ENCODE assay signal across 2 cellular contexts in the genomic region with DNA sequence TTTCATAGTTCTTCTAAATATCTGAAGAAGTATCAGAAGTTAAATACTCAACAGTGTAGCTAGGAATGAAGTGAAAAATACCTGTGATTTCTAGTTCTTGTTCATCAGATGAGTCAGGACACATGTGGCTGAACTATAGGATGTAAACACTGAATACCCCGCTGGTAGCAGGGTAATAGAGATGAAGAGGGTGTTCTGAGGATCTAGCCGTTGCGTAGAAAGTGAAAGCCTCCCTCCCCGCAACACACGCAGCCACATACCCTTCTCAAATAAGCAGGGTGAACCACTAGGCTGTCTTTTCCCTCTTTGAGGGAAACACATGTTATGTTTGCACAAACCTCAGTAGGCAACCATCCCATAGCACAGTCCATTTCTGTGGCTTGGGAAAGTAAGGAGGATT.
TF ChIP-seq lines count a peak whose summit lies in the region.

No MANE protein-coding gene starts in this region.

TF ChIP-seq in HepG2, 621 proteins besides CTCF, POLR2A, EP300 and RAD21:
- TF ChIP-seq NPAS2 (CRISPR knock-in tag; IDR thresholded peaks at IDR 0.05; ENCODE audit: borderline replicate concordance) (no peak), ZBTB7A (CRISPR knock-in tag; IDR thresholded peaks at IDR 0.05) (no peak), HDAC6 (IDR thresholded peaks at IDR 0.05; ENCODE audit: low read depth, low read length) (no peak), ZNF660 (CRISPR knock-in tag; IDR thresholded peaks at IDR 0.05; ENCODE audit: borderline replicate concordance, low read depth) (no peak), RBAK (CRISPR knock-in tag; IDR thresholded peaks at IDR 0.05) (no peak), SAP130 (CRISPR knock-in tag; IDR thresholded peaks at IDR 0.05; ENCODE audit: low read depth) (peak; percentile 11; the same call in 1 of the 2 replicates), YEATS4 (CRISPR knock-in tag; IDR thresholded peaks at IDR 0.05; ENCODE audit: borderline replicate concordance) (no peak), ELF4 (CRISPR knock-in tag; IDR thresholded peaks at IDR 0.05; ENCODE audit: borderline replicate concordance) (0 out of 2 replicates have a peak, but pooled peaks have one; percentile 28), ZSCAN31 (CRISPR knock-in tag; IDR thresholded peaks at IDR 0.05; ENCODE audit: low read depth) (0 out of 2 replicates have a peak, but pooled peaks have one; percentile 46), MTA1 (CRISPR knock-in tag; IDR thresholded peaks at IDR 0.05; ENCODE audit: borderline replicate concordance) (no peak), SMAD3 (CRISPR knock-in tag; IDR thresholded peaks at IDR 0.05) (no peak), ZNF773 (CRISPR knock-in tag; IDR thresholded peaks at IDR 0.05; ENCODE audit: borderline replicate concordance) (no peak), ZNF747 (CRISPR knock-in tag; IDR thresholded peaks at IDR 0.05; ENCODE audit: borderline replicate concordance) (no peak), PLRG1 (conservative IDR thresholded peaks at IDR 0.05) (no peak), HHEX (CRISPR knock-in tag; IDR thresholded peaks at IDR 0.05) (no peak), HOXA9 (CRISPR knock-in tag; IDR thresholded peaks at IDR 0.05; ENCODE audit: borderline replicate concordance) (no peak), SPEN (CRISPR knock-in tag; IDR thresholded peaks at IDR 0.05; ENCODE audit: low read depth) (no peak), ZNF3 (CRISPR knock-in tag; IDR thresholded peaks at IDR 0.05) (no peak)
- TF ChIP-seq, protein P1, sequence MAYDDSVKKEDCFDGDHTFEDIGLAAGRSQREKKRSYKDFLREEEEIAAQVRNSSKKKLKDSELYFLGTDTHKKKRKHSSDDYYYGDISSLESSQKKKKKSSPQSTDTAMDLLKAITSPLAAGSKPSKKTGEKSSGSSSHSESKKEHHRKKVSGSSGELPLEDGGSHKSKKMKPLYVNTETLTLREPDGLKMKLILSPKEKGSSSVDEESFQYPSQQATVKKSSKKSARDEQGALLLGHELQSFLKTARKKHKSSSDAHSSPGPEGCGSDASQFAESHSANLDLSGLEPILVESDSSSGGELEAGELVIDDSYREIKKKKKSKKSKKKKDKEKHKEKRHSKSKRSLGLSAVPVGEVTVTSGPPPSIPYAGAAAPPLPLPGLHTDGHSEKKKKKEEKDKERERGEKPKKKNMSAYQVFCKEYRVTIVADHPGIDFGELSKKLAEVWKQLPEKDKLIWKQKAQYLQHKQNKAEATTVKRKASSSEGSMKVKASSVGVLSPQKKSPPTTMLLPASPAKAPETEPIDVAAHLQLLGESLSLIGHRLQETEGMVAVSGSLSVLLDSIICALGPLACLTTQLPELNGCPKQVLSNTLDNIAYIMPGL (CRISPR knock-in tag; IDR thresholded peaks at IDR 0.05; ENCODE audit: borderline replicate concordance in 1 of 2, low read depth in 1 of 2), result peak; percentile 8 to 66; a peak in 1 of 4 replicates
- TF ChIP-seq, protein P2, sequence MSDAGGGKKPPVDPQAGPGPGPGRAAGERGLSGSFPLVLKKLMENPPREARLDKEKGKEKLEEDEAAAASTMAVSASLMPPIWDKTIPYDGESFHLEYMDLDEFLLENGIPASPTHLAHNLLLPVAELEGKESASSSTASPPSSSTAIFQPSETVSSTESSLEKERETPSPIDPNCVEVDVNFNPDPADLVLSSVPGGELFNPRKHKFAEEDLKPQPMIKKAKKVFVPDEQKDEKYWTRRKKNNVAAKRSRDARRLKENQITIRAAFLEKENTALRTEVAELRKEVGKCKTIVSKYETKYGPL (CRISPR knock-in tag; IDR thresholded peaks at IDR 0.05), result no peak
- TF ChIP-seq, protein P3, sequence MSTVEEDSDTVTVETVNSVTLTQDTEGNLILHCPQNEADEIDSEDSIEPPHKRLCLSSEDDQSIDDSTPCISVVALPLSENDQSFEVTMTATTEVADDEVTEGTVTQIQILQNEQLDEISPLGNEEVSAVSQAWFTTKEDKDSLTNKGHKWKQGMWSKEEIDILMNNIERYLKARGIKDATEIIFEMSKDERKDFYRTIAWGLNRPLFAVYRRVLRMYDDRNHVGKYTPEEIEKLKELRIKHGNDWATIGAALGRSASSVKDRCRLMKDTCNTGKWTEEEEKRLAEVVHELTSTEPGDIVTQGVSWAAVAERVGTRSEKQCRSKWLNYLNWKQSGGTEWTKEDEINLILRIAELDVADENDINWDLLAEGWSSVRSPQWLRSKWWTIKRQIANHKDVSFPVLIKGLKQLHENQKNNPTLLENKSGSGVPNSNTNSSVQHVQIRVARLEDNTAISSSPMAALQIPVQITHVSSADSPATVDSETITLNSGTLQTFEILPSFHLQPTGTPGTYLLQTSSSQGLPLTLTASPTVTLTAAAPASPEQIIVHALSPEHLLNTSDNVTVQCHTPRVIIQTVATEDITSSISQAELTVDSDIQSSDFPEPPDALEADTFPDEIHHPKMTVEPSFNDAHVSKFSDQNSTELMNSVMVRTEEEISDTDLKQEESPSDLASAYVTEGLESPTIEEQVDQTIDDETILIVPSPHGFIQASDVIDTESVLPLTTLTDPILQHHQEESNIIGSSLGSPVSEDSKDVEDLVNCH (CRISPR knock-in tag; IDR thresholded peaks at IDR 0.05), result no peak
- TF ChIP-seq, protein P4, sequence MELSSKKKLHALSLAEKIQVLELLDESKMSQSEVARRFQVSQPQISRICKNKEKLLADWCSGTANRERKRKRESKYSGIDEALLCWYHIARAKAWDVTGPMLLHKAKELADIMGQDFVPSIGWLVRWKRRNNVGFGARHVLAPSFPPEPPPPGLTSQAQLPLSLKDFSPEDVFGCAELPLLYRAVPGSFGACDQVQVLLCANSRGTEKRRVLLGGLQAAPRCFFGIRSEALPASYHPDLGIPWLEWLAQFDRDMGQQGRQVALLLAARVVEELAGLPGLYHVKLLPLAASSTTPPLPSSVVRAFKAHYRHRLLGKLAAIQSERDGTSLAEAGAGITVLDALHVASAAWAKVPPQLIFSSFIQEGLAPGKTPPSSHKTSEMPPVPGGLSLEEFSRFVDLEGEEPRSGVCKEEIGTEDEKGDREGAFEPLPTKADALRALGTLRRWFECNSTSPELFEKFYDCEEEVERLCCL (CRISPR knock-in tag; IDR thresholded peaks at IDR 0.05; ENCODE audit: borderline replicate concordance), result no peak

TF ChIP-seq in GM12878, 131 proteins besides CTCF, POLR2A, EP300 and RAD21:
- TF ChIP-seq RUNX3 (IDR thresholded peaks at IDR 0.05; ENCODE audit: low read length) (0 out of 2 replicates have a peak, but pooled peaks have one; percentile 8), TBL1XR1 (IDR thresholded peaks at IDR 0.05; ENCODE audit: low read depth, low read length) (no peak)
- TF ChIP-seq, protein P5, sequence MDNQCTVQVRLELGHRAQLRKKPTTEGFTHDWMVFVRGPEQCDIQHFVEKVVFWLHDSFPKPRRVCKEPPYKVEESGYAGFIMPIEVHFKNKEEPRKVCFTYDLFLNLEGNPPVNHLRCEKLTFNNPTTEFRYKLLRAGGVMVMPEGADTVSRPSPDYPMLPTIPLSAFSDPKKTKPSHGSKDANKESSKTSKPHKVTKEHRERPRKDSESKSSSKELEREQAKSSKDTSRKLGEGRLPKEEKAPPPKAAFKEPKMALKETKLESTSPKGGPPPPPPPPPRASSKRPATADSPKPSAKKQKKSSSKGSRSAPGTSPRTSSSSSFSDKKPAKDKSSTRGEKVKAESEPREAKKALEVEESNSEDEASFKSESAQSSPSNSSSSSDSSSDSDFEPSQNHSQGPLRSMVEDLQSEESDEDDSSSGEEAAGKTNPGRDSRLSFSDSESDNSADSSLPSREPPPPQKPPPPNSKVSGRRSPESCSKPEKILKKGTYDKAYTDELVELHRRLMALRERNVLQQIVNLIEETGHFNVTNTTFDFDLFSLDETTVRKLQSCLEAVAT (IDR thresholded peaks at IDR 0.05), result no peak
